In genomic region chr17:50898369-50899004, GRCh38 we compare ENCODE assay signal across 14 cellular contexts. TPM values are rescaled to one million over a fixed set of nuclear protein-coding genes. Genes with fewer than 3 reads are reported as not detected.
DNase-seq lines count a peak whose midpoint lies in the region; ATAC-seq, FAIRE-seq and TF ChIP-seq lines count a peak whose summit lies in the region.
"Had no signal": no experiment of that assay in that cellular context is flagged by ENCODE, and none has a peak within 500 bp of the region (broad histone marks: within the 10 kb centered on the region; RNA-seq: fewer than 3 reads in every experiment).

No MANE protein-coding gene starts in this region.

- CTCF ChIA-PET in A549 (lab: Yijun Ruan, JAX) (interaction anchor here (1.0 to 3.3 kb wide), 5 partner anchors 9 to 46 kb away, joined by 3 to 8 read pairs (median 4); no protein-coding TSS in a partner anchor), K562 (lab: Yijun Ruan, JAX; ENCODE audit: low intra/inter-chr PET ratio) (no interaction called here)

- H3K4me1 ChIP-seq in A549, result peaks cover 4% of the 10 kb centered on the region
- H3K4me1 ChIP-seq in CD4-positive, CD25-positive, alpha-beta regulatory T cell (ENCODE audit: control insufficient read depth, insufficient read depth, low read length, poor library complexity, severe bottlenecking), result peaks cover 12% of the 10 kb centered on the region
- H3K4me1 ChIP-seq in K562 (replicated peaks in 1 of 2; ENCODE audit: control insufficient read depth in 2 of 2, insufficient read depth in 2 of 2, low read length in 2 of 2), result 0 out of 5 replicates have a peak, but pooled peaks cover 4% of the 10 kb centered on the region in 2 experiments
- H3K4me1 ChIP-seq in parathyroid adenoma, result peaks cover 60% of the 10 kb centered on the region

- H2AFZ ChIP-seq in K562 (ENCODE audit: low read depth, low read length), result no peak overlapping the region
- peak overlapping the region; percentile 52 for H2AFZ ChIP-seq in parathyroid adenoma

- H3K4me1 Mint-ChIP-seq in CD4-positive, CD25-positive, alpha-beta regulatory T cell, result peaks cover 5 to 32% (median 15%) of the 10 kb centered on the region in 4 donors

- H3K27ac Mint-ChIP-seq in CD4-positive, CD25-positive, alpha-beta regulatory T cell, result peak overlapping the region in 2 of 3 donors; percentile 47 to 65
- H3K27ac Mint-ChIP-seq: CD14-positive monocyte, IgD-negative memory B cell had no signal

- no peaks in the 10 kb centered on the region for H3K27me3 ChIP-seq in CD4-positive, CD25-positive, alpha-beta regulatory T cell (ENCODE audit: control insufficient read depth, insufficient read depth, low read length)
- no peaks in the 10 kb centered on the region for H3K27me3 ChIP-seq in K562 (ENCODE audit: control insufficient read depth in 2 of 2, insufficient read depth in 2 of 2, low read length in 2 of 2)
- H3K27me3 ChIP-seq in parathyroid adenoma (ENCODE audit: control insufficient read depth, insufficient read depth, low read length), result no peaks in the 10 kb centered on the region

- no peaks in the 10 kb centered on the region for H4K20me1 ChIP-seq in K562 (replicated peaks; ENCODE audit: control insufficient read depth, insufficient read depth, low read length)

- H3K36me3 Mint-ChIP-seq in CD4-positive, CD25-positive, alpha-beta regulatory T cell, result no peaks in the 10 kb centered on the region
- H3K36me3 Mint-ChIP-seq: CD14-positive monocyte; CD8-positive, alpha-beta memory T cell had no signal

- H3K79me2 ChIP-seq in K562 (ENCODE audit: control insufficient read depth, insufficient read depth, low read length) (no peaks in the 10 kb centered on the region), parathyroid adenoma (peaks cover 4% of the 10 kb centered on the region)

- BruUV-seq in K562 (replicated peaks; lab: Mats Ljungman, UMichigan), result no TSS peak

- WGBS in A549 (ENCODE audit: missing lambda C conversion rate), result 92% methylated on average over 4 of the region's 4 CpGs
- WGBS in K562 (ENCODE audit: insufficient coverage, low coverage, missing lambda C conversion rate), result 58% methylated on average over 4 of the region's 4 CpGs

- H3K9me3 ChIP-seq in A549 (no peaks in the 10 kb centered on the region), K562 (replicated peaks; ENCODE audit: control insufficient read depth, insufficient read depth, low read depth, low read length) (no peaks in the 10 kb centered on the region), parathyroid adenoma (ENCODE audit: control insufficient read depth, low read length) (no peaks in the 10 kb centered on the region)
- no peaks in the 10 kb centered on the region for H3K9me3 ChIP-seq in CD4-positive, CD25-positive, alpha-beta regulatory T cell (ENCODE audit: control insufficient read depth in 2 of 2, low read length in 2 of 2)
- H3K9me3 ChIP-seq: Caco-2 had no signal

- H3K4me2 ChIP-seq in A549 (no peak overlapping the region), K562 (ENCODE audit: insufficient read depth, low read length) (no peak overlapping the region), parathyroid adenoma (ENCODE audit: low read length) (no peak overlapping the region)

- TF ChIP-seq POLR2A in A549 (IDR thresholded peaks at IDR 0.05; ENCODE audit: low read length) (no peak), K562 (conservative IDR thresholded peaks at IDR 0.05) (no peak)

- H3K36me3 ChIP-seq in CD4-positive, CD25-positive, alpha-beta regulatory T cell (ENCODE audit: control insufficient read depth, insufficient read depth, low read length), result no peaks in the 10 kb centered on the region
- H3K36me3 ChIP-seq in K562 (ENCODE audit: control insufficient read depth, insufficient read depth, low read length) (no peaks in the 10 kb centered on the region), parathyroid adenoma (ENCODE audit: control insufficient read depth, insufficient read depth, low read length) (no peaks in the 10 kb centered on the region)

- H3K4me3 Mint-ChIP-seq in CD4-positive, CD25-positive, alpha-beta regulatory T cell, result peak overlapping the region in 1 of 4 donors; percentile 23
- H3K4me3 Mint-ChIP-seq: CD14-positive monocyte; CD8-positive, alpha-beta memory T cell; IgD-negative memory B cell had no signal

- H3K9me1 ChIP-seq in K562 (ENCODE audit: control insufficient read depth, insufficient read depth, low read length), result no peaks in the 10 kb centered on the region

- H3K27ac ChIP-seq in A549, result peak overlapping the region in 1 of 2 experiments; percentile 1; a peak in 1 of 6 replicates
- H3K27ac ChIP-seq in CD4-positive, CD25-positive, alpha-beta regulatory T cell (ENCODE audit: insufficient read depth, low read length, poor library complexity, severe bottlenecking), result no peak overlapping the region
- H3K27ac ChIP-seq in K562 (ENCODE audit: extremely low read depth, low read depth, low read length), result no peak overlapping the region
- H3K27ac ChIP-seq in parathyroid adenoma, result peak overlapping the region; percentile 94

- H3K9ac ChIP-seq in K562 (ENCODE audit: insufficient read depth in 1 of 2, low read depth in 2 of 2, low read length in 2 of 2), result no peak overlapping the region
- no peak overlapping the region for H3K9ac ChIP-seq in parathyroid adenoma

- FAIRE-seq in A549 (lab: Jason Lieb, UNC) (no peak), K562 (lab: Jason Lieb, UNC) (no peak)
- FAIRE-seq: H54 had no signal

- TF ChIP-seq RAD21 in A549 (conservative IDR thresholded peaks at IDR 0.05 in 1 of 2, IDR thresholded peaks at IDR 0.05 in 1 of 2), result no peak
- no peak for TF ChIP-seq RAD21 in K562 (CRISPR knock-in tag; conservative IDR thresholded peaks at IDR 0.05 in 1 of 2, IDR thresholded peaks at IDR 0.05 in 1 of 2)

- POLR2A ChIA-PET in A549 (lab: Yijun Ruan, JAX), result interaction anchor here (8.0 kb wide), 1 partner anchor 32 kb away, joined by 72 read pairs; the partner anchor contains the start of gene TOB1
- POLR2A ChIA-PET in K562 (lab: Yijun Ruan, JAX), result interaction anchor here (1.0 to 1.3 kb wide), 2 partner anchors 33 kb away, joined by 3 to 4 read pairs; no protein-coding TSS in a partner anchor

- in situ Hi-C loops in K562 (cut with MboI), result no loop called here

- no peak for DNase-seq in A549 (ENCODE audit: low read depth in 1 of 2, low spot score in 1 of 2)
- DNase-seq in CD4-positive, CD25-positive, alpha-beta regulatory T cell, result no peak
- DNase-seq in K562 (ENCODE audit: extremely low read depth in 1 of 4, low spot score in 3 of 4), result no peak
- no peak for DNase-seq in Kasumi-1 (lab: John Stamatoyannopoulos, UW)
- DNase-seq: CD8-positive, alpha-beta memory T cell; DMS53; GF-D8 had no signal

- ATAC-seq in A549 (no peak), K562 (no peak), GM19328 (IDR thresholded peaks at IDR 0.05; ENCODE audit: unreplicated experiment) (no peak), HG02571 (IDR thresholded peaks at IDR 0.05; ENCODE audit: unreplicated experiment) (no peak)
- ATAC-seq in CD4-positive, CD25-positive, alpha-beta regulatory T cell (ENCODE audit: low read depth in 2 of 2), result no peak

- no peaks in the 10 kb centered on the region for H3K27me3 Mint-ChIP-seq in CD4-positive, CD25-positive, alpha-beta regulatory T cell

- TF ChIP-seq EP300 in A549 (IDR thresholded peaks at IDR 0.05) (no peak), K562 (IDR thresholded peaks at IDR 0.05; ENCODE audit: low read length) (no peak)

- intact Hi-C loops in K562 (cut with micrococcal nuclease), result no loop called here

- TF ChIP-seq CTCF in A549 (IDR thresholded peaks at IDR 0.05) (no peak), K562 (IDR thresholded peaks at IDR 0.05 in 2 of 3, conservative IDR thresholded peaks at IDR 0.05 in 1 of 3; ENCODE audit: insufficient read depth in 2 of 3, low read depth in 1 of 3, low read length in 3 of 3) (no peak), parathyroid adenoma (IDR thresholded peaks at IDR 0.05) (no peak)

- H3K4me3 ChIP-seq in A549 (no peak overlapping the region), K562 (no peak overlapping the region), parathyroid adenoma (ENCODE audit: low read depth, low read length) (no peak overlapping the region)
- no peak overlapping the region for H3K4me3 ChIP-seq in CD4-positive, CD25-positive, alpha-beta regulatory T cell (ENCODE audit: low read depth, low read length)

- no peaks in the 10 kb centered on the region for H3K9me3 Mint-ChIP-seq in CD4-positive, CD25-positive, alpha-beta regulatory T cell
- H3K9me3 Mint-ChIP-seq: CD14-positive monocyte, IgD-negative memory B cell had no signal

TF ChIP-seq in A549, 52 proteins besides CTCF, POLR2A, EP300 and RAD21:
- TF ChIP-seq ZC3H11A (IDR thresholded peaks at IDR 0.05), result peak; percentile 93
- no peak for TF ChIP-seq JUNB (IDR thresholded peaks at IDR 0.05)

TF ChIP-seq in K562, 482 proteins besides CTCF, POLR2A, EP300 and RAD21 (continues in another document):
- no peak for TF ChIP-seq LARP7 (IDR thresholded peaks at IDR 0.05)

RNA-seq across cellular contexts. Expression of gene TOB1, which starts 32.3 kb away (rescaled TPM):
- polyA plus RNA-seq in A549 (2011; rRNA removed), result 101 and 133 TPM in 2 replicates
- 39.6 and 55.5 TPM in 2 replicates for polyA plus RNA-seq in A549 (2012; cell fraction: cytosol; rRNA removed)
- 57.4 and 64.7 TPM in 2 replicates for polyA plus RNA-seq in A549 (2012; cell fraction: nucleus; rRNA removed)
- polyA plus RNA-seq in A549 (2017; fragmentation: RNase III; extraction: RNeasy Plus Mini Kit Qiagen cat#74134 plus additional on column Dnase treatment), result 77.9 to 111 TPM (median 103 TPM) in 3 replicates
- polyA minus RNA-seq in A549 (2011; rRNA and poly(A)+ RNA removed), result 172 and 195 TPM in 2 replicates
- total RNA-seq in CD4-positive, CD25-positive, alpha-beta regulatory T cell, result 254 TPM
- 10 to 100 TPM; 30.7 to 60.7 (median 36.3) TPM for polyA plus RNA-seq in CD4-positive, CD25-positive, alpha-beta regulatory T cell
- total RNA-seq in K562 (2011; cell fraction: chromatin; rRNA removed; ENCODE audit: low replicate concordance), result 10.4 and 18.1 TPM in 2 replicates
- total RNA-seq in K562 (2011; cell fraction: nucleolus; rRNA removed), result 14.8 and 18.2 TPM in 2 replicates
- total RNA-seq in K562 (2011; cell fraction: nucleoplasm; rRNA removed), result 19.9 and 21.5 TPM in 2 replicates
- 4.8 and 13.9 TPM in 2 replicates for total RNA-seq in K562 (2014; rRNA removed)
- 12.4 and 13.2 TPM in 2 replicates for total RNA-seq in K562 (2014; rRNA removed; fragmentation: Illumina TruSeq; extraction: Trizol)
- 13.2 TPM in 2 replicates for total RNA-seq in K562 (2015; rRNA removed; fragmentation: Illumina TruSeq; extraction: Trizol)
- total RNA-seq in K562 (2021), result 29.9 and 31.0 TPM in 2 replicates
- 10.5 and 10.8 TPM in 2 replicates for polyA plus RNA-seq in K562 (2011; rRNA removed)
- 8.5 and 9.7 TPM in 2 replicates for polyA plus RNA-seq in K562 (2011; cell fraction: cytosol; rRNA removed)
- 17.6 and 24.1 TPM in 2 replicates for polyA plus RNA-seq in K562 (2011; cell fraction: nucleus; rRNA removed)
- polyA plus RNA-seq in K562 (2012), result 16.9 and 24.9 TPM in 2 replicates
- polyA plus RNA-seq in K562 (2014; fragmentation: Illumina TruSeq; extraction: Trizol), result 14.9 and 17.6 TPM in 2 replicates
- 10 to 100 TPM; 44.9 to 63.7 TPM for polyA plus RNA-seq in K562 (2014; fragmentation: Nextera tagmentation; extraction: Ambion mirVana)
- polyA plus RNA-seq in K562 (2014; rRNA removed), result 10.9 and 11.8 TPM in 2 replicates
- 19.1 and 19.5 TPM in 2 replicates for polyA minus RNA-seq in K562 (2011; rRNA and poly(A)+ RNA removed)
- 13.5 and 14.2 TPM in 2 replicates for polyA minus RNA-seq in K562 (2011; cell fraction: cytosol; rRNA and poly(A)+ RNA removed)
- 22.5 and 23.9 TPM in 2 replicates for polyA minus RNA-seq in K562 (2011; cell fraction: nucleus; rRNA and poly(A)+ RNA removed)

Comparison
In these comparisons a context has a peak if more than half of its experiments do, and no peak if none do; other contexts are left out.
1. Of the 35 proteins assayed by ChIP-seq in both K562 and A549: peak only in K562: none; only in A549: ZC3H11A; in both: none; in neither: 34.